ENCODE assay signal across 9 cellular contexts in genomic region chr20:3794701-3795420, GRCh38. TPM values are rescaled to one million over a fixed set of nuclear protein-coding genes. Genes with fewer than 3 reads are reported as not detected.
DNase-seq lines count a peak whose midpoint lies in the region; ATAC-seq and TF ChIP-seq lines count a peak whose summit lies in the region.
"Had no signal": no experiment of that assay in that cellular context is flagged by ENCODE, and none has a peak within 500 bp of the region (broad histone marks: within the 10 kb centered on the region; RNA-seq: fewer than 3 reads in every experiment).

No MANE protein-coding gene starts in this region.

- no peaks in the 10 kb centered on the region for H3K9me3 ChIP-seq in CD4-positive, alpha-beta memory T cell (ENCODE audit: control insufficient read depth in 1 of 2, low read length in 2 of 2)
- H3K9me3 ChIP-seq in Panc1 (ENCODE audit: control insufficient read depth, insufficient read depth, low read depth, low read length) (no peaks in the 10 kb centered on the region), esophagus muscularis mucosa (no peaks in the 10 kb centered on the region), prostate gland (no peaks in the 10 kb centered on the region)

- H3K27me3 ChIP-seq in CD4-positive, alpha-beta memory T cell (ENCODE audit: insufficient read depth, low read length) = no peaks in the 10 kb centered on the region
- no peaks in the 10 kb centered on the region for H3K27me3 ChIP-seq in Panc1 (ENCODE audit: control insufficient read depth, insufficient read depth, low read length)
- H3K27me3 ChIP-seq in esophagus muscularis mucosa = no peaks in the 10 kb centered on the region
- H3K27me3 ChIP-seq in prostate gland (replicated peaks; ENCODE audit: insufficient read depth) = no peaks in the 10 kb centered on the region

- H3K9me3 Mint-ChIP-seq in CD4-positive, alpha-beta memory T cell = peaks cover 0 to 1% (median 0%) of the 10 kb centered on the region in 8 donors

- peaks cover 29 to 33% of the 10 kb centered on the region in 2 donors for H3K36me3 Mint-ChIP-seq in CD4-positive, alpha-beta memory T cell

- no TSS peak for BruUV-seq in Panc1 (replicated peaks; lab: Mats Ljungman, UMichigan)

- ATAC-seq in Panc1 = no peak
- no peak for ATAC-seq in GM21737 (IDR thresholded peaks at IDR 0.05; ENCODE audit: unreplicated experiment)

- peak overlapping the region; percentile 89 to 95 (median 92) for H3K4me3 Mint-ChIP-seq in CD4-positive, alpha-beta memory T cell

- TF ChIP-seq EP300 in esophagus muscularis mucosa (IDR thresholded peaks at IDR 0.05) = no peak

- peaks cover 4% of the 10 kb centered on the region for H3K36me3 ChIP-seq in CD4-positive, alpha-beta memory T cell (ENCODE audit: insufficient read depth, low read length)
- peaks cover 10% of the 10 kb centered on the region for H3K36me3 ChIP-seq in Panc1 (ENCODE audit: control insufficient read depth, insufficient read depth, low read length)
- peaks cover 0 to 20% (median 7%) of the 10 kb centered on the region in 4 donors for H3K36me3 ChIP-seq in esophagus muscularis mucosa
- no peaks in the 10 kb centered on the region for H3K36me3 ChIP-seq in prostate gland

- H3K27ac ChIP-seq in CD4-positive, alpha-beta memory T cell (ENCODE audit: low read depth, low read length) = peak overlapping the region; percentile 86
- H3K27ac ChIP-seq in Panc1 (ENCODE audit: low read length) (peak overlapping the region; percentile 95), esophagus muscularis mucosa (replicated peaks in 1 of 4) (peak overlapping the region; percentile 95 to 99 (median 98)), prostate gland (peak overlapping the region; percentile 91 to 96)

- POLR2A ChIA-PET in CD4-positive, alpha-beta memory T cell (lab: Charles Lee; ENCODE audit: partially characterized antibody) = interaction anchor here (1.9 to 3.0 kb wide), 4 partner anchors 8 to 60 kb away, joined by 7 to 36 read pairs (median 10); partner anchors contain the start of genes CENPB and SPEF1
- POLR2A ChIA-PET in Panc1 (lab: Charles Lee) = no interaction called here
- POLR2A ChIA-PET in HEK293T (lab: Yijun Ruan, JAX) = no interaction called here

- TF ChIP-seq CTCF in Panc1 (IDR thresholded peaks at IDR 0.05) = no peak
- no peak for TF ChIP-seq CTCF in esophagus muscularis mucosa (IDR thresholded peaks at IDR 0.05)
- no peak for TF ChIP-seq CTCF in prostate gland (IDR thresholded peaks at IDR 0.05)

- TF ChIP-seq POLR2A in esophagus muscularis mucosa (IDR thresholded peaks at IDR 0.05; ENCODE audit: low read depth) (no peak), prostate gland (IDR thresholded peaks at IDR 0.05) (no peak)

- in situ Hi-C loops in Panc1 (cut with HindIII; ENCODE audit: low pct_unique_long_range_greater_than_20kb, low sequenced_read_pairs) = no loop called here

- 77% methylated on average over 24 of the region's 25 CpGs for WGBS in esophagus muscularis mucosa
- 80% methylated on average over 25 of the region's 25 CpGs for WGBS in prostate gland

- H3K4me3 ChIP-seq in CD4-positive, alpha-beta memory T cell (ENCODE audit: low read length in 2 of 2) = peak overlapping the region; percentile 66 to 91
- peak overlapping the region; percentile 87 to 90 for H3K4me3 ChIP-seq in Panc1 (ENCODE audit: low read depth in 2 of 2, low read length in 2 of 2)
- H3K4me3 ChIP-seq in esophagus muscularis mucosa = peak overlapping the region; percentile 63 to 81 (median 66)
- H3K4me3 ChIP-seq in prostate gland = peak overlapping the region; percentile 57 to 66

- CTCF ChIA-PET in CD4-positive, alpha-beta memory T cell (lab: Charles Lee; ENCODE audit: partially characterized antibody) = interaction anchor here (1.0 to 3.5 kb wide), 6 partner anchors 16 to 60 kb away, joined by 3 to 36 read pairs (median 10); partner anchors contain the start of gene AP5S1
- CTCF ChIA-PET in Panc1 (lab: Charles Lee) (no interaction called here), HEK293T (lab: Yijun Ruan, JAX) (interaction anchor here (0.6 to 2.0 kb wide), 2 partner anchors 26 to 333 kb away, joined by 3 to 5 read pairs; partner anchors contain the start of gene AP5S1)

- no peaks in the 10 kb centered on the region for H3K27me3 Mint-ChIP-seq in CD4-positive, alpha-beta memory T cell

- peaks cover 21 to 45% (median 30%) of the 10 kb centered on the region in 4 donors for H3K4me1 Mint-ChIP-seq in CD4-positive, alpha-beta memory T cell

- DNase-seq in CD4-positive, alpha-beta memory T cell = no peak
- DNase-seq in Panc1 (ENCODE audit: low read depth, low spot score) = no peak
- no peak for DNase-seq in esophagus muscularis mucosa (ENCODE audit: extremely low spot score)
- no peak for DNase-seq in prostate gland (ENCODE audit: low spot score)
- DNase-seq in SHP77 treated with DMSO at 0.1 percent for 48 hours (lab: John Stamatoyannopoulos, UW) = no peak
- no peak for DNase-seq in GM19240 (ENCODE audit: insufficient read length, low spot score)
- no peak for DNase-seq in HEK293T (ENCODE audit: extremely low spot score)

- intact Hi-C loops in CD4-positive, alpha-beta memory T cell (cut with micrococcal nuclease) = loop anchor here (2.0 kb wide), 1 partner anchor 60 kb away; no protein-coding TSS in a partner anchor
- intact Hi-C loops in Panc1 (cut with micrococcal nuclease; ENCODE audit: unreplicated experiment) = no loop called here
- intact Hi-C loops in esophagus muscularis mucosa (cut with DNase I) = no loop called here
- intact Hi-C loops in prostate gland (cut with DNase I) = no loop called here

- peak overlapping the region; percentile 94 to 98 (median 97) for H3K27ac Mint-ChIP-seq in CD4-positive, alpha-beta memory T cell

- H3K4me1 ChIP-seq in CD4-positive, alpha-beta memory T cell (ENCODE audit: insufficient read depth, low read length) = peaks cover 29% of the 10 kb centered on the region
- H3K4me1 ChIP-seq in Panc1 (ENCODE audit: control insufficient read depth, insufficient read depth, low read length) (peaks cover 16% of the 10 kb centered on the region), esophagus muscularis mucosa (peaks cover 15 to 48% (median 46%) of the 10 kb centered on the region in 4 donors), prostate gland (replicated peaks) (no peaks in the 10 kb centered on the region)

TF ChIP-seq in HEK293T, 16 proteins besides CTCF, POLR2A, EP300 and RAD21:
- TF ChIP-seq ELF4 (IDR thresholded peaks at IDR 0.05) (no peak), PKNOX1 (IDR thresholded peaks at IDR 0.05) (no peak), FOXM1 (IDR thresholded peaks at IDR 0.05; ENCODE audit: borderline replicate concordance) (no peak), SUZ12 (IDR thresholded peaks at IDR 0.05) (no peak), SP1 (IDR thresholded peaks at IDR 0.05) (no peak), L3MBTL2 (conservative IDR thresholded peaks at IDR 0.05) (no peak), BHLHE40 (IDR thresholded peaks at IDR 0.05; ENCODE audit: borderline replicate concordance) (no peak), NFRKB (IDR thresholded peaks at IDR 0.05) (no peak), TARDBP (IDR thresholded peaks at IDR 0.05) (no peak), FOXA1 (IDR thresholded peaks at IDR 0.05) (no peak), ARNT (IDR thresholded peaks at IDR 0.05) (no peak), FOXK2 (IDR thresholded peaks at IDR 0.05) (no peak), LEF1 (IDR thresholded peaks at IDR 0.05; ENCODE audit: borderline replicate concordance) (no peak), ZNF384 (IDR thresholded peaks at IDR 0.05) (no peak), HDGF (IDR thresholded peaks at IDR 0.05; ENCODE audit: borderline replicate concordance) (no peak), CTBP1 (IDR thresholded peaks at IDR 0.05; ENCODE audit: borderline replicate concordance) (no peak)
TF ChIP-seq in HEK293T: peak in this region for 0.

RNA-seq across cellular contexts. Expression of gene CDC25B, which starts 1.2 kb away (rescaled TPM):
- total RNA-seq in CD4-positive, alpha-beta memory T cell = 100 to 1,000 TPM; 410 to 420 TPM
- 10 to 100 TPM; 25.9 to 55.9 TPM for polyA plus RNA-seq in CD4-positive, alpha-beta memory T cell
- 170 TPM for total RNA-seq in Panc1 (2021; ENCODE audit: unreplicated experiment)
- 140 TPM for polyA plus RNA-seq in Panc1 (2012; ENCODE audit: insufficient read length)
- total RNA-seq in esophagus muscularis mucosa = 10 to 100 TPM; 29.9 to 43.1 (median 35.6) TPM
- 10 to 100 TPM in 1 of 2 donors, 1 to 10 TPM in 1; 8.7 to 25.6 TPM for total RNA-seq in prostate gland

RNA-seq across cellular contexts. Expression of gene CENPB, which starts 8.3 kb away (rescaled TPM):
- total RNA-seq in CD4-positive, alpha-beta memory T cell = 10 to 100 TPM; 52.2 to 56.7 TPM
- polyA plus RNA-seq in CD4-positive, alpha-beta memory T cell = 1 to 10 TPM in 1 of 2 donors, under 1 TPM in 1; 0.56 to 1.9 TPM
- total RNA-seq in Panc1 (2021; ENCODE audit: unreplicated experiment) = 154 TPM
- polyA plus RNA-seq in Panc1 (2012; ENCODE audit: insufficient read length) = 149 TPM
- total RNA-seq in esophagus muscularis mucosa = 100 to 1,000 TPM; 131 to 225 (median 199) TPM
- 10 to 100 TPM; 76.6 to 86.9 TPM for total RNA-seq in prostate gland

RNA-seq across cellular contexts. Expression of gene SPEF1, which starts 13.6 kb away (rescaled TPM):
- total RNA-seq in CD4-positive, alpha-beta memory T cell = not detected
- under 1 TPM in 1 of 2 donors, not detected in 1; 0.15 TPM for polyA plus RNA-seq in CD4-positive, alpha-beta memory T cell
- total RNA-seq in Panc1 (2021; ENCODE audit: unreplicated experiment) (0.41 TPM), esophagus muscularis mucosa (under 1 TPM in 1 of 4 donors, not detected in 3; 0.50 TPM), prostate gland (1 to 10 TPM in 1 of 2 donors, not detected in 1; 1.6 TPM)
- 0.28 TPM for polyA plus RNA-seq in Panc1 (2012; ENCODE audit: insufficient read length)
- total RNA-seq: HT1080 had no signal

RNA-seq across cellular contexts. Expression of gene AP5S1, which starts 25.5 kb away (rescaled TPM):
- total RNA-seq in CD4-positive, alpha-beta memory T cell = 10 to 100 TPM; 10.4 to 11.1 TPM
- polyA plus RNA-seq in CD4-positive, alpha-beta memory T cell = 10 to 100 TPM; 14.5 to 16.8 TPM
- 23.1 TPM for total RNA-seq in Panc1 (2021; ENCODE audit: unreplicated experiment)
- 28.9 TPM for polyA plus RNA-seq in Panc1 (2012; ENCODE audit: insufficient read length)
- total RNA-seq in esophagus muscularis mucosa = 10 to 100 TPM in 3 of 4 donors, 1 to 10 TPM in 1; 7.9 to 11.7 (median 11.2) TPM
- total RNA-seq in prostate gland = 10 to 100 TPM; 21.1 to 28.0 TPM

RNA-seq across cellular contexts. Expression of gene ADISSP, which starts 27.3 kb away (rescaled TPM):
- total RNA-seq in CD4-positive, alpha-beta memory T cell = 10 to 100 TPM; 15.7 to 17.3 TPM
- 10 to 100 TPM; 16.3 to 31.5 TPM for polyA plus RNA-seq in CD4-positive, alpha-beta memory T cell
- total RNA-seq in Panc1 (2021; ENCODE audit: unreplicated experiment) (100 TPM), esophagus muscularis mucosa (10 to 100 TPM; 56.5 to 96.1 (median 73.6) TPM), prostate gland (10 to 100 TPM; 11.8 to 14.6 TPM)
- 137 TPM for polyA plus RNA-seq in Panc1 (2012; ENCODE audit: insufficient read length)
